ENCODE assay signal across 10 cellular contexts in genomic region chr17:14429084-14429483, GRCh38.
A peak's percentile ranks its signal among the peaks of the same experiment; 100 is the strongest.
DNase-seq lines count a peak whose midpoint lies in the region; ATAC-seq lines count a peak whose summit lies in the region.
"Had no signal": no experiment of that assay in that cellular context is flagged by ENCODE, and none has a peak within 500 bp of the region (broad histone marks: within the 10 kb centered on the region; RNA-seq: fewer than 3 reads in every experiment).

No MANE protein-coding gene starts in this region.

- H3K36me3 Mint-ChIP-seq in activated naive CD8-positive, alpha-beta T cell treated with anti-CD3 and anti-CD28 coated beads, Interleukin-2, amount 50 U/mL, for 24 hours (ENCODE audit: low read depth): no peaks in the 10 kb centered on the region

- H3K36me3 ChIP-seq in BLaER1 treated with 17β-estradiol and CSF1 and Interleukin-3, amounts not matched to agents 10 nM and 100 nM: no peaks in the 10 kb centered on the region

- H3K4me1 Mint-ChIP-seq in activated naive CD8-positive, alpha-beta T cell treated with anti-CD3 and anti-CD28 coated beads, Interleukin-2, amount 50 U/mL, for 24 hours: peaks cover 55% of the 10 kb centered on the region

- peaks cover 4% of the 10 kb centered on the region for H3K9me3 Mint-ChIP-seq in activated naive CD8-positive, alpha-beta T cell treated with anti-CD3 and anti-CD28 coated beads, Interleukin-2, amount 50 U/mL, for 24 hours

- H3K4me3 Mint-ChIP-seq in activated naive CD8-positive, alpha-beta T cell treated with anti-CD3 and anti-CD28 coated beads, Interleukin-2, amount 50 U/mL, for 24 hours: peak overlapping the region; percentile 70

- peaks cover 26 to 67% (median 59%) of the 10 kb centered on the region in 10 experiments for H3K4me1 ChIP-seq in BLaER1 treated with 17β-estradiol and CSF1 and Interleukin-3, amounts not matched to agents 10 nM and 100 nM

- H3K27me3 Mint-ChIP-seq in activated naive CD8-positive, alpha-beta T cell treated with anti-CD3 and anti-CD28 coated beads, Interleukin-2, amount 50 U/mL, for 24 hours: no peaks in the 10 kb centered on the region

- DNase-seq in MV-4-11 (lab: John Stamatoyannopoulos, UW): peak; percentile 41
- no peak for DNase-seq in activated naive CD8-positive, alpha-beta T cell treated with anti-CD3 and anti-CD28 coated beads, Interleukin-2, amount 50 U/mL, for 24 hours
- DNase-seq in NCI-H510A (lab: John Stamatoyannopoulos, UW): no peak
- no peak for DNase-seq in HuH-7 (ENCODE audit: low spot score)
- DNase-seq in caudate nucleus (lab: John Stamatoyannopoulos, UW): no peak
- DNase-seq: NCI-H1092 treated with DMSO at 0.1 percent for 48 hours, NCI-H226 had no signal

- peak overlapping the region in 8 of 11 experiments; percentile 1 to 75 (median 53); a peak in 13 of 22 replicates for H3K9ac ChIP-seq in BLaER1 treated with 17β-estradiol and CSF1 and Interleukin-3, amounts not matched to agents 10 nM and 100 nM

- H3K27ac ChIP-seq in BLaER1 treated with 17β-estradiol and CSF1 and Interleukin-3, amounts not matched to agents 10 nM and 100 nM: peak overlapping the region in 8 of 11 experiments; percentile 52 to 80 (median 64); a peak in 16 of 22 replicates
- no peak overlapping the region for H3K27ac ChIP-seq in caudate nucleus (ENCODE audit: low read depth, low read length)

- H3K27me3 ChIP-seq in BLaER1 treated with 17β-estradiol and CSF1 and Interleukin-3, amounts not matched to agents 10 nM and 100 nM: no peaks in the 10 kb centered on the region

- peak overlapping the region in 6 of 10 experiments; percentile 10 to 42 (median 33); a peak in 9 of 20 replicates for H3K4me3 ChIP-seq in BLaER1 treated with 17β-estradiol and CSF1 and Interleukin-3, amounts not matched to agents 10 nM and 100 nM

- no peaks in the 10 kb centered on the region for H4K20me1 ChIP-seq in BLaER1 treated with 17β-estradiol and CSF1 and Interleukin-3, amounts not matched to agents 10 nM and 100 nM

- peak overlapping the region; percentile 89 for H3K27ac Mint-ChIP-seq in activated naive CD8-positive, alpha-beta T cell treated with anti-CD3 and anti-CD28 coated beads, Interleukin-2, amount 50 U/mL, for 24 hours

- peak overlapping the region; percentile 57 to 89 (median 82) for H3K4me2 ChIP-seq in BLaER1 treated with 17β-estradiol and CSF1 and Interleukin-3, amounts not matched to agents 10 nM and 100 nM

- ATAC-seq in GM18907 (IDR thresholded peaks at IDR 0.05; ENCODE audit: unreplicated experiment): peak; percentile 43
- no peak for ATAC-seq in activated naive CD8-positive, alpha-beta T cell treated with anti-CD3 and anti-CD28 coated beads, Interleukin-2, amount 50 U/mL, for 24 hours
- no peak for ATAC-seq in GM21423 (IDR thresholded peaks at IDR 0.05; ENCODE audit: unreplicated experiment)

- peaks cover 0 to 15% (median 10%) of the 10 kb centered on the region in 11 experiments; a peak in 16 of 22 replicates for H3K9me3 ChIP-seq in BLaER1 treated with 17β-estradiol and CSF1 and Interleukin-3, amounts not matched to agents 10 nM and 100 nM (replicated peaks in 1 of 11)
